27 cellular contexts compared by ENCODE assay signal in the genomic region with DNA sequence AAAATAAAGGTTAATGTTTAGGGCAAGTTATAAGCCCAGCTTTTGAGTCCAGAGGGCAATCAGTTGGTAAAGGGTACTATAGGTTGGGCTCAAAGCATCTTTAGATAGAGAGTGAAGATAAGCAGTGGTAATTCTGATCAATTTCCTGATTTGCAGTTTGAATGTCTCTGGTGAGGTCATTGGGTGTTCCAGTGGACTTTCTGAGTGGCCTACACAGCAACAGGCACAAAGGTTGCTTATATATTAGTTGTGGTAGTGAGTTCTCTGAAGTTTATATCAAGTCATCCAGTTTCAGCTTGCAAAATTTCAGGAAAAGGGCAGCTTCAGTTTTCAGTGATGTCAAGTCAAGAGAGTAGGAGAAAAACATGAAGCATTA. TPM values are rescaled to one million over a fixed set of nuclear protein-coding genes. Genes with fewer than 3 reads are reported as not detected.
"Had no signal": no experiment of that assay in that cellular context is flagged by ENCODE, and none has a peak within 500 bp of the region (broad histone marks: within the 10 kb centered on the region; RNA-seq: fewer than 3 reads in every experiment).

No MANE protein-coding gene starts in this region.

- DNase-seq: hypothalamus; immature natural killer cell; kidney; left ventricle myocardium superior; lower lobe of right lung; mammary epithelial cell; mesenchymal stem cell; naive thymus-derived CD4-positive, alpha-beta T cell; ovary; retina; sigmoid colon; small intestine; spleen; stimulated activated CD4-positive, alpha-beta T cell treated with anti-CD3 and anti-CD28 coated beads, Interleukin-4, amount 100 ng/mL, for 24 hours; stimulated activated naive CD4-positive, alpha-beta T cell treated with Interleukin-2 at 50 U/mL for 16 hours; stimulated activated naive CD8-positive, alpha-beta T cell treated with anti-CD3 and anti-CD28 coated beads, Interleukin-15, amount 100 ng/mL, for 72 hours; substantia nigra had no signal

- FAIRE-seq: islet of Langerhans, kidney, small intestine had no signal

- ATAC-seq: left ventricle myocardium superior; lower lobe of right lung; naive thymus-derived CD4-positive, alpha-beta T cell; natural killer cell treated with Interleukin-12 subunit alpha and Interleukin-12 subunit beta and Interleukin-15 and Interleukin-18, amount 100 ng/mL, for 72 hours; stimulated activated effector memory CD8-positive, alpha-beta T cell treated with anti-CD3 and anti-CD28 coated beads, Interleukin-12 subunit alpha, Interleukin-12 subunit beta, amount 100 ng/mL, for 72 hours; stimulated activated naive CD8-positive, alpha-beta T cell treated with anti-CD3 and anti-CD28 coated beads, Interleukin-15, amount 100 ng/mL, for 72 hours had no signal

- H3K4me1 ChIP-seq: lower lobe of right lung, prostate gland, sigmoid colon, spleen, tibial nerve, vagina had no signal

- H3K4me3 ChIP-seq: lower lobe of right lung, ovary, prostate gland, sigmoid colon, spleen, tibial nerve, upper lobe of left lung, vagina had no signal

- H3K36me3 ChIP-seq: lower lobe of right lung, ovary, prostate gland, sigmoid colon, spleen, tibial nerve, upper lobe of left lung, vagina had no signal

- H3K27ac ChIP-seq: lower lobe of right lung, ovary, prostate gland, sigmoid colon, spleen, tibial nerve, upper lobe of left lung, vagina had no signal

- H3K27me3 ChIP-seq: ovary, sigmoid colon, spleen, tibial nerve, upper lobe of left lung, vagina had no signal

- H3K9me3 ChIP-seq: lower lobe of right lung, ovary, prostate gland, sigmoid colon, tibial nerve, upper lobe of left lung, vagina had no signal

RNA-seq across cellular contexts. Expression of gene GIMAP5, which starts 29.1 kb away (rescaled TPM):
- total RNA-seq: mammary epithelial cell, mesothelial cell of epicardium, myocyte had no signal
- polyA plus RNA-seq: mammary epithelial cell, neural cell had no signal

RNA-seq across cellular contexts. Expression of gene TMEM176B, which starts 33.8 kb away (rescaled TPM):
- total RNA-seq: myocyte had no signal
- polyA plus RNA-seq: mammary epithelial cell had no signal

RNA-seq across cellular contexts. Expression of gene TMEM176A, which starts 34.2 kb away (rescaled TPM):
- total RNA-seq: mammary epithelial cell, myocyte had no signal
- polyA plus RNA-seq: mammary epithelial cell, neural cell had no signal

RNA-seq across cellular contexts. Expression of gene GIMAP1, which starts 49.9 kb away (rescaled TPM):
- total RNA-seq: mammary epithelial cell, mesothelial cell of epicardium, myocyte had no signal
- polyA plus RNA-seq: mammary epithelial cell, neural cell had no signal
